Comparison of ENCODE assay signal across 12 cellular contexts in the genomic region with DNA sequence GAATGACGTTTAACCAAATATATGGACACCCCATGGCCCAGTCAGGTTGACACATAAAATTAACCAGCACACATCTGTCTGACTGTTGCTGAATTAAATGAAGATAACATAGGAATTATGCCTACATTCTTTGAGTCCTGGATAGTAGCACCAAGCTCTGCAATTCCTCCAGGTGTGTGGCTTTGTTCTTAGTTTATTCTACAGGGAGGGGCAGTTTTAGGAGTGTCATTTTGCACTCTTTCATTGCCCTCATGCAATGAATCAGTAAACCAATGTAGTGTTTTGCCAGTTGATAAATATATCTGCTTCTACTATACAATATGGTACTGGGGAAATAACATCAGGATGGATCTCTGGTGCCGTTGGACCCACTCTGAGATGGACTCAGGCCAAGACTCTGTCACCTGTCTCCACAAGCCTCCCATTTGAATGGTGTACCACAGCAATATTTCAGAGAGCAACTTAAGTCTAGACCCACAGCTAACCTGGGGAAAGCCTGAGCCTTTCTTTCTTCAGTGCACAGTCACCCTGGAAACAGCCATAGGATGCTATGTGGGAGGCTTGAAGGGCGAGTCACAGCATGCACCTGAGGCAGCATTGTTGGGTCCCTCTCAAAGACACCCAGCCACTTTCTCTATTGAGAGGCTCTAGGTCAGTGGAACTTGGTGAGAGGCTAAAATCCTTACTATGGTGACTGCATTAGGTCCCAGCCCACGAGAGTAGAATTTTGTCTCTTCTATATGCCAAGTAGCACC.
"Had no signal": no experiment of that assay in that cellular context is flagged by ENCODE, and none has a peak within 500 bp of the region (broad histone marks: within the 10 kb centered on the region; RNA-seq: fewer than 3 reads in every experiment).

No MANE protein-coding gene starts in this region.

- ATAC-seq: body of pancreas; effector memory CD8-positive, alpha-beta T cell; left lung; sciatic nerve; stimulated activated naive CD8-positive, alpha-beta T cell treated with anti-CD3 and anti-CD28 coated beads, Interleukin-15, Interleukin-2, amounts not matched to agents 100 U/mL and 50 U/mL, for 24 hours had no signal

- H3K4me1 ChIP-seq: body of pancreas, left lung, suprapubic skin had no signal

- H3K27me3 ChIP-seq: body of pancreas, left lung, suprapubic skin had no signal

- H3K4me3 ChIP-seq: body of pancreas, left lung, suprapubic skin had no signal

- DNase-seq: activated CD4-positive, alpha-beta T cell treated with anti-CD3 and anti-CD28 coated beads, Interleukin-2, amount 50 U/mL, for 1 hour; activated naive CD4-positive, alpha-beta T cell treated with anti-CD3 and anti-CD28 coated beads, Interleukin-2, amount 50 U/mL, for 16 hours; body of pancreas; effector memory CD8-positive, alpha-beta T cell; left lung; nephron progenitor cell; stimulated activated CD4-positive, alpha-beta T cell treated with anti-CD3 and anti-CD28 coated beads, Interleukin-4, amount 100 ng/mL, for 1 hour; stimulated activated CD8-positive, alpha-beta memory T cell treated with anti-CD3 and anti-CD28 coated beads, Interleukin-4, amount 100 ng/mL, for 48 hours; stimulated activated naive CD8-positive, alpha-beta T cell treated with anti-CD3 and anti-CD28 coated beads, Interleukin-15, Interleukin-2, amounts not matched to agents 100 U/mL and 50 U/mL, for 24 hours; T-helper 2 cell had no signal

- H3K27ac ChIP-seq: body of pancreas, left lung, suprapubic skin had no signal

- H3K36me3 ChIP-seq: left lung, suprapubic skin had no signal

- H3K9me3 ChIP-seq: body of pancreas, left lung, suprapubic skin had no signal
